In genomic region chr5:130796032-130796431, GRCh38 we compare ENCODE assay signal across 10 cellular contexts.
"Had no signal": no experiment of that assay in that cellular context is flagged by ENCODE, and none has a peak within 500 bp of the region (broad histone marks: within the 10 kb centered on the region; RNA-seq: fewer than 3 reads in every experiment).

No MANE protein-coding gene starts in this region.

- DNase-seq: GM23248, GOT3, H7, HFFc6, IMR-90, KG1 had no signal

- H2AFZ ChIP-seq: GM23248 had no signal

- ATAC-seq: HCT116, K562 had no signal

- H3K9ac ChIP-seq: GM23248 had no signal

- H3K9me3 ChIP-seq: HAP-1 had no signal

- H3K27ac ChIP-seq: GM23248, HL-60 had no signal

- H3K4me3 ChIP-seq: GM23248, HAP-1, K562 had no signal

- H3K36me3 ChIP-seq: HAP-1 had no signal

- H3K4me1 ChIP-seq: HAP-1 had no signal
